Comparison of ENCODE assay signal across 12 cellular contexts in the genomic region with DNA sequence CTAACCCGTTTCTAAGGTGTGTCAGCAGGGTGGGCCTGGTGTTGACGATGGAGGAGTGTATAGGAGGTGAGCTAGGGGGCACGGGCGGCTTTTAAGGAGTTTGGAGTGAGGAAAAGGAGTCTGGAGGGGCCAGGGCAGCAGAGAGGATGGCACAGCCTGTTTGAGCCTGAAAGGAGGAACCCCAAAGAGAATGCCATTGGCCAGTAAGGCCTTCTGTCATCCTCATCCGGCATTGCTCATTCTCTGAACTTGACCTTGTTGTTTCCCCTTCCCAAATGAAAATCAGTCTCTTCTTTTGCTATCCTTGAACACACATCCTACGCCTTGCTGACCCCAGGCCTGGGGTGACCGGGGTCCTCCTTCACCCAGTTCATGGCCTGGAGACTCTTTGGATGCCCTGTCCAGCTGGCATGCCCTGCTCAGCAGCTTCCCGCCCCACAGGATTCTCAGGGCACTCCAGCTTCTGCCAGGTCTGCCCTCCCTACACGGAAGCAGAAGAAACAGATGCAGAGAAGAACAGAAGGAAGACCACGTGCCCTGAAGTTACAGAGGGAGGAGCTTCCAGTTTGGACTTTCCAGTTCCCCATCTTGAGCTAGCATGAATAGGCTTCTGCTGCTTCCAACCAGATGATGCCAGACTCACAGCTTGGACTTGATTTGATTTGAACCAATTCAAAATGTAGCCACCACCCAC. TPM values are rescaled to one million over a fixed set of nuclear protein-coding genes. Genes with fewer than 3 reads are reported as not detected.
A peak's percentile ranks its signal among the peaks of the same experiment; 100 is the strongest.
DNase-seq lines count a peak whose midpoint lies in the region; ATAC-seq and TF ChIP-seq lines count a peak whose summit lies in the region.
"Had no signal": no experiment of that assay in that cellular context is flagged by ENCODE, and none has a peak within 500 bp of the region (broad histone marks: within the 10 kb centered on the region; RNA-seq: fewer than 3 reads in every experiment).

No MANE protein-coding gene starts in this region.

- H3K9ac ChIP-seq in colonic mucosa (ENCODE audit: low read depth in 2 of 2, low read length in 2 of 2): no peak overlapping the region
- H3K9ac ChIP-seq in PC-3 (ENCODE audit: low read length): no peak overlapping the region
- H3K9ac ChIP-seq: KMS-11 had no signal

- intact Hi-C loops in colonic mucosa (cut with DNase I) (no loop called here), PC-3 (cut with micrococcal nuclease) (no loop called here)

- peak in 1 of 4 donors; percentile 61 for TF ChIP-seq POLR2A in upper lobe of left lung (IDR thresholded peaks at IDR 0.05)

- CTCF ChIA-PET in T-cell (lab: Charles Lee): interaction anchor here in 1 of 2 donors (0.7 kb wide), 1 partner anchor 373 kb away, joined by 3 read pairs; no protein-coding TSS in a partner anchor
- CTCF ChIA-PET in PC-3 (lab: Charles Lee): no interaction called here

- BruUV-seq in PC-3 (replicated peaks; lab: Mats Ljungman, UMichigan): no TSS peak

- ATAC-seq in upper lobe of left lung (ENCODE audit: low FRiP score in 2 of 2) (peak; percentile 72 to 87), T-cell (replicated peaks in 1 of 4) (no peak), PC-3 (no peak)

- no peaks in the 10 kb centered on the region for H4K20me1 ChIP-seq in PC-3 (ENCODE audit: low read length)

- H3K4me3 Mint-ChIP-seq in T-cell: no peak overlapping the region

- DNase-seq in NCI-H446 treated with DMSO at 0.1 percent for 48 hours (lab: John Stamatoyannopoulos, UW) (peak; percentile 82), colonic mucosa (no peak), midbrain (lab: John Stamatoyannopoulos, UW) (peak; percentile 21), upper lobe of left lung (peak in 1 of 2 donors; percentile 73), T-cell (no peak), PC-3 (no peak), NCI-H2107 treated with DMSO at 0.1 percent for 48 hours (lab: John Stamatoyannopoulos, UW; ENCODE audit: unreplicated experiment) (no peak)
- DNase-seq: activated CD4-positive, alpha-beta T cell treated with anti-CD3 and anti-CD28 coated beads for 4 hours; erythroblast; NK-92 treated with Interleukin-12 subunit alpha and Interleukin-12 subunit beta, amount 100 ng/mL, for 24 hours; stimulated activated CD4-positive, alpha-beta T cell treated with anti-CD3 and anti-CD28 coated beads, Interleukin-2, amount 100 ng/mL, for 48 hours had no signal

- no peak overlapping the region for H3K4me3 ChIP-seq in colonic mucosa
- H3K4me3 ChIP-seq in upper lobe of left lung: no peak overlapping the region
- no peak overlapping the region for H3K4me3 ChIP-seq in PC-3 (ENCODE audit: low read length)

- no peak for TF ChIP-seq EP300 in upper lobe of left lung (IDR thresholded peaks at IDR 0.05)

- H3K36me3 ChIP-seq in colonic mucosa (no peaks in the 10 kb centered on the region), upper lobe of left lung (no peaks in the 10 kb centered on the region), PC-3 (ENCODE audit: low read depth, low read length) (no peaks in the 10 kb centered on the region)

- H3K36me3 Mint-ChIP-seq in T-cell: no peaks in the 10 kb centered on the region

- no peak overlapping the region for H3K4me2 ChIP-seq in PC-3 (ENCODE audit: low read length)
- H3K4me2 ChIP-seq: KMS-11 had no signal

- no peak overlapping the region for H2AFZ ChIP-seq in PC-3 (ENCODE audit: low read length)

- H3K9me2 ChIP-seq in PC-3 (replicated peaks; ENCODE audit: low read length): no peaks in the 10 kb centered on the region

- H3K27me3 Mint-ChIP-seq in T-cell: peaks cover 0 to 2% of the 10 kb centered on the region in 2 donors

- H3F3A ChIP-seq in PC-3 (ENCODE audit: low read length, unreplicated experiment): no peaks in the 10 kb centered on the region

- H3K4me1 Mint-ChIP-seq in T-cell: no peaks in the 10 kb centered on the region

- no peaks in the 10 kb centered on the region for H3K79me2 ChIP-seq in PC-3 (ENCODE audit: low read length)

- 67 to 72% methylated on average over 8 to 10 of the region's 10 CpGs for WGBS in upper lobe of left lung, 2 donors

- no peaks in the 10 kb centered on the region for H3K4me1 ChIP-seq in colonic mucosa
- peaks cover 22 to 37% (median 26%) of the 10 kb centered on the region in 4 donors for H3K4me1 ChIP-seq in upper lobe of left lung
- H3K4me1 ChIP-seq in PC-3 (ENCODE audit: insufficient read depth, low read length): peaks cover 6% of the 10 kb centered on the region; the same call in 1 of the 2 replicates

- no peaks in the 10 kb centered on the region for H3K9me3 Mint-ChIP-seq in T-cell

- H3K27me3 ChIP-seq in colonic mucosa: no peaks in the 10 kb centered on the region
- H3K27me3 ChIP-seq in upper lobe of left lung: no peaks in the 10 kb centered on the region
- H3K27me3 ChIP-seq in PC-3 (ENCODE audit: low read length): no peaks in the 10 kb centered on the region

- TF ChIP-seq CTCF in colonic mucosa (IDR thresholded peaks at IDR 0.05) (no peak), upper lobe of left lung (IDR thresholded peaks at IDR 0.05) (no peak), PC-3 (conservative IDR thresholded peaks at IDR 0.05; ENCODE audit: low read depth, low read length) (no peak)

- H3K9me3 ChIP-seq in colonic mucosa (no peaks in the 10 kb centered on the region), upper lobe of left lung (no peaks in the 10 kb centered on the region), PC-3 (ENCODE audit: low read length) (no peaks in the 10 kb centered on the region)

- no peak overlapping the region for H3K27ac Mint-ChIP-seq in T-cell

- H3K27ac ChIP-seq in colonic mucosa (peak overlapping the region; percentile 22), upper lobe of left lung (peak overlapping the region in 3 of 4 donors; percentile 72 to 84 (median 74)), PC-3 (ENCODE audit: low read length) (no peak overlapping the region)
- H3K27ac ChIP-seq: KMS-11 had no signal

- POLR2A ChIA-PET in T-cell (lab: Charles Lee): interaction anchor here in 1 of 2 donors (0.6 kb wide), 1 partner anchor 20 kb away, joined by 3 read pairs; no protein-coding TSS in a partner anchor
- POLR2A ChIA-PET in PC-3 (lab: Charles Lee; ENCODE audit: unreplicated experiment): no interaction called here

RNA-seq across cellular contexts. Expression of gene KIF3C, which starts 20.5 kb away (rescaled TPM):
- 1 to 10 TPM; 4.0 to 4.2 TPM for total RNA-seq in colonic mucosa
- 10 to 100 TPM in 1 of 6 donors, 1 to 10 TPM in 5; 2.4 to 15.7 (median 4.4) TPM for total RNA-seq in upper lobe of left lung
- 1 to 10 TPM; 3.3 to 8.6 (median 6.9) TPM for total RNA-seq in T-cell
- total RNA-seq in PC-3 (2014; rRNA removed): 12.8 and 20.1 TPM in 2 replicates

RNA-seq across cellular contexts. Expression of gene RAB10, which starts 31.1 kb away (rescaled TPM):
- total RNA-seq in colonic mucosa (100 to 1,000 TPM; 195 to 206 TPM), upper lobe of left lung (100 to 1,000 TPM in 4 of 6 donors, 10 to 100 TPM in 2; 81.7 to 139 (median 106) TPM), T-cell (10 to 100 TPM; 35.0 to 78.7 (median 71.2) TPM), PC-3 (2014; rRNA removed) (138 and 149 TPM in 2 replicates)

Comparison
In these comparisons a context has a peak if more than half of its experiments do, and no peak if none do; other contexts are left out.
1. DNase-seq: peak in NCI-H446 treated with DMSO at 0.1 percent for 48 hours (single experiment) and midbrain (single experiment); none in colonic mucosa (single experiment), T-cell (0 of 34), PC-3 (single experiment) and NCI-H2107 treated with DMSO at 0.1 percent for 48 hours (single experiment).
2. ATAC-seq: peak in upper lobe of left lung (2 of 2); none in T-cell (0 of 4) and PC-3 (single experiment).